Comparison of ENCODE assay signal across 8 cellular contexts in genomic region chr1:226548281-226549093, GRCh38. TPM values are rescaled to one million over a fixed set of nuclear protein-coding genes. Genes with fewer than 3 reads are reported as not detected.
A peak's percentile ranks its signal among the peaks of the same experiment; 100 is the strongest.
DNase-seq lines count a peak whose midpoint lies in the region; ATAC-seq lines count a peak whose summit lies in the region.

TSS of gene STUM (plus strand) at chr1:226548764. CDS start at chr1:226548905, 141 bp downstream.

- no peaks in the 10 kb centered on the region for H3K36me3 ChIP-seq in iPS-15b (ENCODE audit: control insufficient read depth, insufficient read depth, low read length)
- H3K36me3 ChIP-seq in skeletal muscle satellite cell (ENCODE audit: insufficient read depth, low read length) = no peaks in the 10 kb centered on the region

- H3K4me3 ChIP-seq in iPS-15b (ENCODE audit: low read depth, low read length) = peak within 1 kb of the TSS; percentile 73
- peak within 1 kb of the TSS; percentile 58 for H3K4me3 ChIP-seq in skeletal muscle satellite cell (ENCODE audit: low read length)

- H3K27me3 ChIP-seq in iPS-15b (ENCODE audit: control insufficient read depth, insufficient read depth, low read length) (peaks cover 57% of the 10 kb centered on the region), skeletal muscle satellite cell (ENCODE audit: control insufficient read depth, insufficient read depth, low read length) (peaks cover 69% of the 10 kb centered on the region)

- H3K4me2 ChIP-seq in skeletal muscle satellite cell (ENCODE audit: low read length) = peak within 1 kb of the TSS; percentile 72

- DNase-seq in NCI-H1105 treated with DMSO at 0.1 percent for 48 hours (lab: John Stamatoyannopoulos, UW) = peak; percentile 27
- no peak for DNase-seq in NCI-H1105 (lab: John Stamatoyannopoulos, UW)
- peak; percentile 12 for DNase-seq in NCI-H2227 treated with DMSO at 0.1 percent for 48 hours (lab: John Stamatoyannopoulos, UW)
- DNase-seq in amniotic epithelial cell (ENCODE audit: low read depth) = peak; percentile 14

- H3K9ac ChIP-seq in iPS-15b (ENCODE audit: low read depth, low read length) (no peak within 1 kb of the TSS), skeletal muscle satellite cell (ENCODE audit: low read depth, low read length) (no peak within 1 kb of the TSS)

- peaks cover 5% of the 10 kb centered on the region for H3K4me1 ChIP-seq in iPS-15b (ENCODE audit: control insufficient read depth, insufficient read depth, low read length)
- H3K4me1 ChIP-seq in skeletal muscle satellite cell (ENCODE audit: control insufficient read depth, insufficient read depth, low read length) = peaks cover 24% of the 10 kb centered on the region

- H3K9me3 ChIP-seq in iPS-15b (ENCODE audit: control insufficient read depth, insufficient read depth, low read length) (no peaks in the 10 kb centered on the region), skeletal muscle satellite cell (replicated peaks; ENCODE audit: low read length) (no peaks in the 10 kb centered on the region)

- ATAC-seq in GM21367 (IDR thresholded peaks at IDR 0.05; ENCODE audit: unreplicated experiment) (no peak), HG03280 (IDR thresholded peaks at IDR 0.05; ENCODE audit: unreplicated experiment) (no peak)

RNA-seq across cellular contexts. Expression of gene STUM, which starts in this region (rescaled TPM):
- under 0.01 TPM in 1 of 2 replicates, not detected in the other for total RNA-seq in skeletal muscle satellite cell (2012; rRNA removed)
